21 cellular contexts compared by ENCODE assay signal in the genomic region with DNA sequence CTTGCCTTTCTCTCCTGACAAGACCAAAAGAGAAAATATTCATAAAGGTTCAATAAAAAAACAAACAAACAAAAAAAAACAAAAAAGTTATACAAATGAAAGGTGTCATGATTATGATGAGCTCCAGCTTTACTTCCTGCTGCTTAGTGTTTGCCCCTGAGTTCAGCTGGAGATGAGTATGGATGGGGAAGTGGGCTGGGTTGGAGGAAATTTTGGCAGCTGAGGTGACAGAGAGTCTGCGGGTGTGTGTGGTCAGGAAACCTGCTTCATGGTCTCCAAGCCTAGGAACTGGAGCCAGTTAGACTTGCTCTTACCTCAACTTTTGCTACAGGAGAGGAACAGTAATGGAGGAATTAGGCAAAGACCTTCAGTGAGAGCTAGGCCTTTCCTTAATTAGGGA. TPM values are rescaled to one million over a fixed set of nuclear protein-coding genes. Genes with fewer than 3 reads are reported as not detected.
DNase-seq lines count a peak whose midpoint lies in the region; ATAC-seq, FAIRE-seq and TF ChIP-seq lines count a peak whose summit lies in the region.
"Had no signal": no experiment of that assay in that cellular context is flagged by ENCODE, and none has a peak within 500 bp of the region (broad histone marks: within the 10 kb centered on the region; RNA-seq: fewer than 3 reads in every experiment).

No MANE protein-coding gene starts in this region.

- TF ChIP-seq CTCF in Caco-2 (IDR thresholded peaks at IDR 0.05; ENCODE audit: insufficient read depth in 1 of 2, low read depth in 1 of 2, low read length in 1 of 2, severe bottlenecking in 1 of 2, unreplicated experiment in 1 of 2), result no peak
- no peak for TF ChIP-seq CTCF in WERI-Rb-1 (IDR thresholded peaks at IDR 0.05; ENCODE audit: low read depth, low read length)

- no peak overlapping the region for H3K27ac ChIP-seq in WERI-Rb-1
- H3K27ac ChIP-seq: ascending aorta, KMS-11, left ventricle myocardium inferior, uterus had no signal

- H3K27me3 ChIP-seq in Caco-2 (replicated peaks; ENCODE audit: control insufficient read depth, insufficient read depth, low read length), result no peaks in the 10 kb centered on the region
- peaks cover 9% of the 10 kb centered on the region for H3K27me3 ChIP-seq in WERI-Rb-1 (ENCODE audit: insufficient read depth, low read depth, severe bottlenecking)
- H3K27me3 ChIP-seq: ascending aorta, uterus had no signal

- no peak overlapping the region for H3K4me3 Mint-ChIP-seq in activated naive CD4-positive, alpha-beta T cell treated with anti-CD3 and anti-CD28 coated beads for 36 hours
- no peak overlapping the region for H3K4me3 Mint-ChIP-seq in T-helper 17 cell
- H3K4me3 Mint-ChIP-seq in naive thymus-derived CD8-positive, alpha-beta T cell, result no peak overlapping the region
- H3K4me3 Mint-ChIP-seq in Caco-2 (ENCODE audit: unreplicated experiment), result no peak overlapping the region

- no peaks in the 10 kb centered on the region for H3K9me3 ChIP-seq in T-helper 17 cell (ENCODE audit: control insufficient read depth, low read length, poor library complexity, severe bottlenecking)
- H3K9me3 ChIP-seq in Caco-2, result no peaks in the 10 kb centered on the region
- no peaks in the 10 kb centered on the region for H3K9me3 ChIP-seq in WERI-Rb-1 (ENCODE audit: severe bottlenecking)
- H3K9me3 ChIP-seq: ascending aorta, left ventricle myocardium inferior, uterus had no signal

- ATAC-seq in T-helper 17 cell, result no peak
- ATAC-seq in naive thymus-derived CD8-positive, alpha-beta T cell, result no peak
- ATAC-seq: activated CD4-positive, CD25-positive, alpha-beta regulatory T cell treated with anti-CD3 and anti-CD28 coated beads, Interleukin-2, amount 50 U/mL, for 24 hours had no signal

- H3K27ac Mint-ChIP-seq in activated naive CD4-positive, alpha-beta T cell treated with anti-CD3 and anti-CD28 coated beads for 36 hours, result no peak overlapping the region
- H3K27ac Mint-ChIP-seq in T-helper 17 cell, result peak overlapping the region; percentile 88
- H3K27ac Mint-ChIP-seq in naive thymus-derived CD8-positive, alpha-beta T cell, result peak overlapping the region in 7 of 10 donors; percentile 5 to 86 (median 68)
- no peak overlapping the region for H3K27ac Mint-ChIP-seq in Caco-2 (ENCODE audit: unreplicated experiment)

- peaks cover 70% of the 10 kb centered on the region for H3K4me1 Mint-ChIP-seq in activated naive CD4-positive, alpha-beta T cell treated with anti-CD3 and anti-CD28 coated beads for 36 hours (ENCODE audit: low read depth)
- H3K4me1 Mint-ChIP-seq in T-helper 17 cell, result peaks cover 35% of the 10 kb centered on the region
- peaks cover 22 to 78% (median 54%) of the 10 kb centered on the region in 4 donors for H3K4me1 Mint-ChIP-seq in naive thymus-derived CD8-positive, alpha-beta T cell
- no peaks in the 10 kb centered on the region for H3K4me1 Mint-ChIP-seq in Caco-2 (ENCODE audit: low read depth, unreplicated experiment)

- POLR2A ChIA-PET in naive thymus-derived CD8-positive, alpha-beta T cell (lab: Charles Lee), result no interaction called here
- POLR2A ChIA-PET in Caco-2 (lab: Charles Lee), result no interaction called here

- H3K4me1 ChIP-seq in Caco-2, result no peaks in the 10 kb centered on the region
- H3K4me1 ChIP-seq: ascending aorta, left ventricle myocardium inferior, uterus had no signal

- no TSS peak for BruUV-seq in Caco-2 (replicated peaks; lab: Mats Ljungman, UMichigan)

- CTCF ChIA-PET in activated naive CD4-positive, alpha-beta T cell treated with anti-CD3 and anti-CD28 coated beads for 36 hours (lab: Charles Lee), result no interaction called here
- CTCF ChIA-PET in Caco-2 (lab: Charles Lee), result no interaction called here

- H3K4me3 ChIP-seq in Caco-2 (ENCODE audit: low read depth, low read length) (no peak overlapping the region), WERI-Rb-1 (ENCODE audit: low read depth, low read length) (no peak overlapping the region)
- H3K4me3 ChIP-seq: ascending aorta, left ventricle myocardium inferior, uterus had no signal

- H3K27me3 Mint-ChIP-seq in activated naive CD4-positive, alpha-beta T cell treated with anti-CD3 and anti-CD28 coated beads for 36 hours (ENCODE audit: low read depth), result no peaks in the 10 kb centered on the region
- H3K27me3 Mint-ChIP-seq in T-helper 17 cell (no peaks in the 10 kb centered on the region), Caco-2 (ENCODE audit: insufficient read depth, unreplicated experiment) (peaks cover 2% of the 10 kb centered on the region)
- H3K27me3 Mint-ChIP-seq in naive thymus-derived CD8-positive, alpha-beta T cell, result no peaks in the 10 kb centered on the region

- intact Hi-C loops in activated naive CD4-positive, alpha-beta T cell treated with anti-CD3 and anti-CD28 coated beads for 36 hours (cut with micrococcal nuclease), result loop anchor here (2.0 kb wide), 1 partner anchor 1327 kb away; no protein-coding TSS in a partner anchor
- intact Hi-C loops in Caco-2 (cut with micrococcal nuclease; ENCODE audit: unreplicated experiment), result no loop called here

- H3K9me3 Mint-ChIP-seq in activated naive CD4-positive, alpha-beta T cell treated with anti-CD3 and anti-CD28 coated beads for 36 hours, result no peaks in the 10 kb centered on the region
- peaks cover 0 to 4% (median 2%) of the 10 kb centered on the region in 9 donors for H3K9me3 Mint-ChIP-seq in naive thymus-derived CD8-positive, alpha-beta T cell
- no peaks in the 10 kb centered on the region for H3K9me3 Mint-ChIP-seq in Caco-2 (ENCODE audit: unreplicated experiment)

- FAIRE-seq in GM19239 (lab: Jason Lieb, UNC), result peak; percentile 90

- H3K36me3 ChIP-seq in Caco-2 (ENCODE audit: control insufficient read depth, insufficient read depth, low read length) (no peaks in the 10 kb centered on the region), WERI-Rb-1 (no peaks in the 10 kb centered on the region)
- H3K36me3 ChIP-seq: ascending aorta, left ventricle myocardium inferior, uterus had no signal

- DNase-seq in activated naive CD4-positive, alpha-beta T cell treated with anti-CD3 and anti-CD28 coated beads for 36 hours, result peak; percentile 18
- DNase-seq in activated naive CD4-positive, alpha-beta T cell (lab: John Stamatoyannopoulos, UW), result no peak
- no peak for DNase-seq in GM19239 (ENCODE audit: insufficient read length, low spot score)
- DNase-seq in T-helper 17 cell, result no peak
- DNase-seq in naive thymus-derived CD8-positive, alpha-beta T cell, result no peak
- no peak for DNase-seq in NCI-H1417 treated with DMSO at 0.1 percent for 48 hours (lab: John Stamatoyannopoulos, UW)
- DNase-seq in Caco-2, result no peak
- DNase-seq in WERI-Rb-1, result no peak
- DNase-seq: ACHN; activated effector memory CD4-positive, alpha-beta T cell treated with anti-CD3 and anti-CD28 coated beads, Interleukin-2, amount 50 U/mL, for 16 hours; DMS79 treated with DMSO at 0.1 percent for 48 hours; effector CD8-positive, alpha-beta T cell; left ventricle myocardium inferior; NCI-H1105; NCI-H524; stimulated activated CD4-positive, alpha-beta T cell treated with anti-CD3 and anti-CD28 coated beads, Interleukin-4, amount 100 ng/mL, for 4 hours; uterus had no signal

- H3K36me3 Mint-ChIP-seq in activated naive CD4-positive, alpha-beta T cell treated with anti-CD3 and anti-CD28 coated beads for 36 hours (ENCODE audit: low read depth), result peaks cover 3% of the 10 kb centered on the region
- H3K36me3 Mint-ChIP-seq in T-helper 17 cell (ENCODE audit: low read depth) (no peaks in the 10 kb centered on the region), Caco-2 (ENCODE audit: insufficient read depth, unreplicated experiment) (no peaks in the 10 kb centered on the region)
- peaks cover 0 to 3% (median 0%) of the 10 kb centered on the region in 3 donors for H3K36me3 Mint-ChIP-seq in naive thymus-derived CD8-positive, alpha-beta T cell

RNA-seq across cellular contexts. Expression of a gene that starts 4.3 kb away (rescaled TPM):
- 1 to 10 TPM; 2.1 to 2.2 TPM for total RNA-seq in activated naive CD4-positive, alpha-beta T cell treated with anti-CD3 and anti-CD28 coated beads for 36 hours
- total RNA-seq in T-helper 17 cell, result 1 to 10 TPM; 1.9 to 5.5 TPM
- 1 to 10 TPM in 1 of 2 experiments, under 1 TPM in 1; 0.80 to 1.1 TPM for total RNA-seq in naive thymus-derived CD8-positive, alpha-beta T cell
- polyA plus RNA-seq in naive thymus-derived CD8-positive, alpha-beta T cell, result under 1 TPM; 0.50 to 0.85 (median 0.73) TPM
- total RNA-seq in Caco-2 (2022), result not detected in 2 replicates
- total RNA-seq: renal cortical epithelial cell had no signal

Comparison
In these comparisons a context has a peak if more than half of its experiments do, and no peak if none do; other contexts are left out.
1. H3K27ac Mint-ChIP-seq: peak in T-helper 17 cell (single experiment) and naive thymus-derived CD8-positive, alpha-beta T cell (7 of 10); none in activated naive CD4-positive, alpha-beta T cell treated with anti-CD3 and anti-CD28 coated beads for 36 hours (single experiment) and Caco-2 (single experiment).